Comparison of ENCODE assay signal across 8 cellular contexts in genomic region chr5:36151434-36152323, GRCh38.
A peak's percentile ranks its signal among the peaks of the same experiment; 100 is the strongest.
DNase-seq lines count a peak whose midpoint lies in the region; ATAC-seq lines count a peak whose summit lies in the region.

Gene LMBRD2 (minus strand): TSS chr5:36151887. CDS start chr5:36143349, 8,538 bp downstream.
Gene SKP2 (plus strand): TSS chr5:36152111. CDS start chr5:36152263, 152 bp downstream.

- peaks cover 16% of the 10 kb centered on the region for H3K36me3 Mint-ChIP-seq in central memory CD8-positive, alpha-beta T cell (ENCODE audit: insufficient read depth)

- peak; percentile 95 for DNase-seq in AG08396 (ENCODE audit: low spot score)
- DNase-seq in NCI-H345 treated with DMSO at 0.1 percent for 48 hours (lab: John Stamatoyannopoulos, UW; ENCODE audit: unreplicated experiment): peak; percentile 93
- DNase-seq in activated CD4-positive, CD25-positive, alpha-beta regulatory T cell (lab: John Stamatoyannopoulos, UW): peak; percentile 89 to 97 (median 92)
- peak; percentile 92 to 93 for DNase-seq in central memory CD8-positive, alpha-beta T cell (ENCODE audit: low spot score in 2 of 2)
- DNase-seq in iris pigment epithelial cell (ENCODE audit: low read depth): peak; percentile 99
- peak; percentile 93 to 97 for DNase-seq in stimulated activated CD4-positive, alpha-beta T cell treated with anti-CD3 and anti-CD28 coated beads, Interleukin-12 subunit alpha, Interleukin-12 subunit beta, amount 100 ng/mL, for 24 hours (ENCODE audit: low read depth in 2 of 2)

- H3K4me3 Mint-ChIP-seq in central memory CD8-positive, alpha-beta T cell: peak within 1 kb of the TSS; percentile 92

- peaks cover 63% of the 10 kb centered on the region for H3K4me1 Mint-ChIP-seq in central memory CD8-positive, alpha-beta T cell

- no peaks in the 10 kb centered on the region for H3K27me3 Mint-ChIP-seq in central memory CD8-positive, alpha-beta T cell

- H3K27ac Mint-ChIP-seq in central memory CD8-positive, alpha-beta T cell (ENCODE audit: low read depth): peak within 1 kb of the TSS; percentile 91

- no peaks in the 10 kb centered on the region for H3K9me3 Mint-ChIP-seq in central memory CD8-positive, alpha-beta T cell

- peak; percentile 98 for ATAC-seq in GM19023 (IDR thresholded peaks at IDR 0.05; ENCODE audit: unreplicated experiment)
- ATAC-seq in HG03280 (IDR thresholded peaks at IDR 0.05; ENCODE audit: unreplicated experiment): peak; percentile 98
- ATAC-seq in central memory CD8-positive, alpha-beta T cell (replicated peaks; ENCODE audit: extremely low read depth, poor library complexity, severe bottlenecking): peak; percentile 98

Comparison
In these comparisons a context has a peak if more than half of its experiments do, and no peak if none do; other contexts are left out.
1. Peak in every context shown above with its lines: DNase-seq and ATAC-seq.